Comparison of ENCODE assay signal across 1 cellular context in genomic region chr11:7640826-7641225, GRCh38.
TF ChIP-seq lines count a peak whose summit lies in the region.

No MANE protein-coding gene starts in this region.

TF ChIP-seq in WTC11, 78 proteins besides CTCF, POLR2A, EP300 and RAD21 (continued from another document):
- TF ChIP-seq ZMAT4 (CRISPR knock-in tag; IDR thresholded peaks at IDR 0.05) (no peak), E2F5 (CRISPR knock-in tag; IDR thresholded peaks at IDR 0.05) (no peak), EMX1 (CRISPR knock-in tag; IDR thresholded peaks at IDR 0.05) (no peak), ERG (CRISPR knock-in tag; IDR thresholded peaks at IDR 0.05) (no peak), TEAD1 (CRISPR knock-in tag; IDR thresholded peaks at IDR 0.05) (no peak), KAT7 (CRISPR knock-in tag; IDR thresholded peaks at IDR 0.05; ENCODE audit: borderline replicate concordance) (no peak)
TF ChIP-seq in WTC11: peak in this region for 0.
